ENCODE assay signal across 1 cellular context in genomic region chr6:168180548-168181011, GRCh38.
TF ChIP-seq lines count a peak whose summit lies in the region.

No MANE protein-coding gene starts in this region.

TF ChIP-seq in SK-N-SH, 30 proteins besides CTCF, POLR2A, EP300 and RAD21 (continued from another document):
- no peak for TF ChIP-seq ZBTB33 (IDR thresholded peaks at IDR 0.05; ENCODE audit: borderline replicate concordance, low read depth)
- TF ChIP-seq IRF3 (IDR thresholded peaks at IDR 0.05; ENCODE audit: low read depth, low read length), result no peak
- TF ChIP-seq YY1 (IDR thresholded peaks at IDR 0.05; ENCODE audit: low read depth), result no peak
- TF ChIP-seq TAF1 (IDR thresholded peaks at IDR 0.05; ENCODE audit: borderline replicate concordance, low read depth, low read length), result no peak
- no peak for TF ChIP-seq PBX3 (IDR thresholded peaks at IDR 0.05)
- no peak for TF ChIP-seq GABPA (IDR thresholded peaks at IDR 0.05; ENCODE audit: low read depth)
- no peak for TF ChIP-seq FOXM1 (IDR thresholded peaks at IDR 0.05; ENCODE audit: low read depth)
- TF ChIP-seq FOSL2 (IDR thresholded peaks at IDR 0.05; ENCODE audit: borderline replicate concordance, low read depth), result no peak
- no peak for TF ChIP-seq MEF2A (IDR thresholded peaks at IDR 0.05; ENCODE audit: borderline replicate concordance, low read depth)
- no peak for TF ChIP-seq MXI1 (IDR thresholded peaks at IDR 0.05; ENCODE audit: low read depth, low read length)
- TF ChIP-seq REST (IDR thresholded peaks at IDR 0.05; ENCODE audit: low read depth, low read length), result no peak
- TF ChIP-seq RFX5 (IDR thresholded peaks at IDR 0.05; ENCODE audit: low read length), result no peak
- no peak for TF ChIP-seq CHD2 (IDR thresholded peaks at IDR 0.05; ENCODE audit: low read length, partially characterized antibody)
